10 cellular contexts compared by ENCODE assay signal in the genomic region with DNA sequence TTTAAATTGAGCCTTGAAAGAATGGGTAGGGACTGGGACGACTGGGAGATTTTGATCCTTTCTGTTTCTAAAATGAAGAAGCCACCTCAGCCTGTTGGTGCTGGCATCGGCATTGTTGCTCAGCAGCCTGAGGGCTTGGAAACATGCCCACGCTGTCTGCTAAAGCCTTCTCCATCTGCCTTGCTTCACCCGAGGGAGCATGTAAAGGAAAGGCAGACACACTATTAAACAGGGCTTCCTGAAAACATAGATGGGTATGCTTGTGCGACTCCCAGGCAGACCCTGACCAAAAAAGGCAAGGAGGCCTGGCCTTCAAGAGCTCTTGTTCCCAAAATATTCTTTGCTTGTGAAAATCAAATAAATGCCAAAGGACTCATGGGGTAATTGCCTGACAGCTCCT.
A peak's percentile ranks its signal among the peaks of the same experiment; 100 is the strongest.
DNase-seq lines count a peak whose midpoint lies in the region; ATAC-seq, FAIRE-seq and TF ChIP-seq lines count a peak whose summit lies in the region.
"Had no signal": no experiment of that assay in that cellular context is flagged by ENCODE, and none has a peak within 500 bp of the region (broad histone marks: within the 10 kb centered on the region; RNA-seq: fewer than 3 reads in every experiment).

No MANE protein-coding gene starts in this region.

- CTCF ChIA-PET in A549 (lab: Yijun Ruan, JAX), result interaction anchor here (0.6 to 1.6 kb wide), 4 partner anchors 12 to 210 kb away, joined by 3 to 5 read pairs (median 3); no protein-coding TSS in a partner anchor

- peak overlapping the region; percentile 15 to 68; a peak in 5 of 6 replicates for H3K27ac ChIP-seq in A549
- peak overlapping the region; percentile 18 for H3K27ac ChIP-seq in layer of hippocampus (ENCODE audit: low read depth, low read length)

- in situ Hi-C loops in T47D (cut with HindIII; ENCODE audit: low pct_unique_long_range_greater_than_20kb, low sequenced_read_pairs), result no loop called here

- DNase-seq in A549 (ENCODE audit: low read depth in 1 of 2, low spot score in 1 of 2) (no peak), NCI-H1436 treated with DMSO at 0.1 percent for 48 hours (lab: John Stamatoyannopoulos, UW) (peak; percentile 10), T47D (ENCODE audit: low read depth in 1 of 2, low spot score in 1 of 2) (peak; percentile 47 to 81), CD14-positive monocyte (ENCODE audit: low spot score) (no peak)
- no peak for DNase-seq in activated naive CD4-positive, alpha-beta T cell (lab: John Stamatoyannopoulos, UW)
- DNase-seq in stimulated activated CD4-positive, alpha-beta T cell treated with anti-CD3 and anti-CD28 coated beads, Interleukin-1b, Interleukin-23, amount 100 ng/mL, for 48 hours, result no peak
- DNase-seq: islet precursor cell had no signal

- no peak overlapping the region for H3K4me3 ChIP-seq in A549

- POLR2A ChIA-PET in A549 (lab: Yijun Ruan, JAX), result no interaction called here

- H3K4me2 ChIP-seq in A549, result peak overlapping the region; percentile 43

- intact Hi-C loops in CD14-positive monocyte (cut with micrococcal nuclease), result no loop called here

- no peak for TF ChIP-seq EP300 in A549 (IDR thresholded peaks at IDR 0.05)

- ATAC-seq in A549 (peak; percentile 39 to 69; a peak in 4 of 6 replicates), HG02970 (IDR thresholded peaks at IDR 0.05; ENCODE audit: low FRiP score, unreplicated experiment) (no peak)

- H3K4me3 Mint-ChIP-seq in CD14-positive monocyte, result no peak overlapping the region
- H3K4me3 Mint-ChIP-seq: B cell had no signal

- no peak for TF ChIP-seq POLR2A in A549 (IDR thresholded peaks at IDR 0.05; ENCODE audit: low read length)

- no peak for TF ChIP-seq RAD21 in A549 (conservative IDR thresholded peaks at IDR 0.05 in 1 of 2, IDR thresholded peaks at IDR 0.05 in 1 of 2)

- H3K36me3 Mint-ChIP-seq in CD14-positive monocyte, result no peaks in the 10 kb centered on the region

- TF ChIP-seq CTCF in A549 (IDR thresholded peaks at IDR 0.05) (no peak), CD14-positive monocyte (IDR thresholded peaks at IDR 0.05) (no peak)

- peaks cover 0 to 2% (median 2%) of the 10 kb centered on the region in 3 donors for H3K27me3 Mint-ChIP-seq in CD14-positive monocyte (ENCODE audit: low read depth in 3 of 3)
- H3K27me3 Mint-ChIP-seq: B cell had no signal

- WGBS in A549 (ENCODE audit: missing lambda C conversion rate), result 55% methylated on average over 5 of the region's 5 CpGs

- no peaks in the 10 kb centered on the region for H3K9me3 ChIP-seq in A549

- no peaks in the 10 kb centered on the region for H3K9me3 Mint-ChIP-seq in CD14-positive monocyte

- FAIRE-seq in A549 (lab: Jason Lieb, UNC), result no peak

- H3K27ac Mint-ChIP-seq in CD14-positive monocyte, result peak overlapping the region in 1 of 7 donors; percentile 25
- H3K27ac Mint-ChIP-seq: B cell had no signal

- peaks cover 25% of the 10 kb centered on the region for H3K4me1 Mint-ChIP-seq in CD14-positive monocyte
- H3K4me1 Mint-ChIP-seq: B cell had no signal

- no peaks in the 10 kb centered on the region for H3K27me3 ChIP-seq in layer of hippocampus (ENCODE audit: control insufficient read depth, insufficient read depth, low read length)

- H3K4me1 ChIP-seq in A549, result peaks cover 14% of the 10 kb centered on the region

TF ChIP-seq in A549, 52 proteins besides CTCF, POLR2A, EP300 and RAD21 (continues in another document):
- TF ChIP-seq ZNF302 (CRISPR knock-in tag; IDR thresholded peaks at IDR 0.05), result no peak
- TF ChIP-seq HDAC2 (IDR thresholded peaks at IDR 0.05), result no peak
- no peak for TF ChIP-seq NPAS2 (CRISPR knock-in tag; IDR thresholded peaks at IDR 0.05; ENCODE audit: borderline replicate concordance)
- TF ChIP-seq, protein P1, sequence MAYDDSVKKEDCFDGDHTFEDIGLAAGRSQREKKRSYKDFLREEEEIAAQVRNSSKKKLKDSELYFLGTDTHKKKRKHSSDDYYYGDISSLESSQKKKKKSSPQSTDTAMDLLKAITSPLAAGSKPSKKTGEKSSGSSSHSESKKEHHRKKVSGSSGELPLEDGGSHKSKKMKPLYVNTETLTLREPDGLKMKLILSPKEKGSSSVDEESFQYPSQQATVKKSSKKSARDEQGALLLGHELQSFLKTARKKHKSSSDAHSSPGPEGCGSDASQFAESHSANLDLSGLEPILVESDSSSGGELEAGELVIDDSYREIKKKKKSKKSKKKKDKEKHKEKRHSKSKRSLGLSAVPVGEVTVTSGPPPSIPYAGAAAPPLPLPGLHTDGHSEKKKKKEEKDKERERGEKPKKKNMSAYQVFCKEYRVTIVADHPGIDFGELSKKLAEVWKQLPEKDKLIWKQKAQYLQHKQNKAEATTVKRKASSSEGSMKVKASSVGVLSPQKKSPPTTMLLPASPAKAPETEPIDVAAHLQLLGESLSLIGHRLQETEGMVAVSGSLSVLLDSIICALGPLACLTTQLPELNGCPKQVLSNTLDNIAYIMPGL (CRISPR knock-in tag; IDR thresholded peaks at IDR 0.05; ENCODE audit: borderline replicate concordance), result no peak
- no peak for TF ChIP-seq BHLHE40 (IDR thresholded peaks at IDR 0.05; ENCODE audit: low read depth, low read length)
- TF ChIP-seq, protein P2, sequence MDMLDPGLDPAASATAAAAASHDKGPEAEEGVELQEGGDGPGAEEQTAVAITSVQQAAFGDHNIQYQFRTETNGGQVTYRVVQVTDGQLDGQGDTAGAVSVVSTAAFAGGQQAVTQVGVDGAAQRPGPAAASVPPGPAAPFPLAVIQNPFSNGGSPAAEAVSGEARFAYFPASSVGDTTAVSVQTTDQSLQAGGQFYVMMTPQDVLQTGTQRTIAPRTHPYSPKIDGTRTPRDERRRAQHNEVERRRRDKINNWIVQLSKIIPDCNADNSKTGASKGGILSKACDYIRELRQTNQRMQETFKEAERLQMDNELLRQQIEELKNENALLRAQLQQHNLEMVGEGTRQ (IDR thresholded peaks at IDR 0.05), result no peak
- no peak for TF ChIP-seq RNF2 (IDR thresholded peaks at IDR 0.05; ENCODE audit: borderline replicate concordance, low read depth)
- no peak for TF ChIP-seq MAZ (IDR thresholded peaks at IDR 0.05; ENCODE audit: borderline replicate concordance, low read depth, low read length)
- no peak for TF ChIP-seq CBX8 (IDR thresholded peaks at IDR 0.05)
- TF ChIP-seq, protein P3, sequence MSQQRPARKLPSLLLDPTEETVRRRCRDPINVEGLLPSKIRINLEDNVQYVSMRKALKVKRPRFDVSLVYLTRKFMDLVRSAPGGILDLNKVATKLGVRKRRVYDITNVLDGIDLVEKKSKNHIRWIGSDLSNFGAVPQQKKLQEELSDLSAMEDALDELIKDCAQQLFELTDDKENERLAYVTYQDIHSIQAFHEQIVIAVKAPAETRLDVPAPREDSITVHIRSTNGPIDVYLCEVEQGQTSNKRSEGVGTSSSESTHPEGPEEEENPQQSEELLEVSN (IDR thresholded peaks at IDR 0.05; ENCODE audit: borderline replicate concordance, low read depth), result no peak
- no peak for TF ChIP-seq MYC (IDR thresholded peaks at IDR 0.05; ENCODE audit: borderline replicate concordance, low read length)
- TF ChIP-seq, protein P4, sequence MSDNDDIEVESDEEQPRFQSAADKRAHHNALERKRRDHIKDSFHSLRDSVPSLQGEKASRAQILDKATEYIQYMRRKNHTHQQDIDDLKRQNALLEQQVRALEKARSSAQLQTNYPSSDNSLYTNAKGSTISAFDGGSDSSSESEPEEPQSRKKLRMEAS (IDR thresholded peaks at IDR 0.05), result no peak
- no peak for TF ChIP-seq HOXA7 (CRISPR knock-in tag; IDR thresholded peaks at IDR 0.05)
- no peak for TF ChIP-seq EHMT2 (IDR thresholded peaks at IDR 0.05; ENCODE audit: low read depth)
- TF ChIP-seq, protein P5, sequence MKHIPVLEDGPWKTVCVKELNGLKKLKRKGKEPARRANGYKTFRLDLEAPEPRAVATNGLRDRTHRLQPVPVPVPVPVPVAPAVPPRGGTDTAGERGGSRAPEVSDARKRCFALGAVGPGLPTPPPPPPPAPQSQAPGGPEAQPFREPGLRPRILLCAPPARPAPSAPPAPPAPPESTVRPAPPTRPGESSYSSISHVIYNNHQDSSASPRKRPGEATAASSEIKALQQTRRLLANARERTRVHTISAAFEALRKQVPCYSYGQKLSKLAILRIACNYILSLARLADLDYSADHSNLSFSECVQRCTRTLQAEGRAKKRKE (CRISPR knock-in tag; IDR thresholded peaks at IDR 0.05; ENCODE audit: low read depth), result no peak
- no peak for TF ChIP-seq ZFP36 (IDR thresholded peaks at IDR 0.05; ENCODE audit: borderline replicate concordance, partially characterized antibody)
- no peak for TF ChIP-seq FOSL2 (IDR thresholded peaks at IDR 0.05)
- no peak for TF ChIP-seq FOSL2 (CRISPR knock-in tag; IDR thresholded peaks at IDR 0.05)
- TF ChIP-seq, protein P6, sequence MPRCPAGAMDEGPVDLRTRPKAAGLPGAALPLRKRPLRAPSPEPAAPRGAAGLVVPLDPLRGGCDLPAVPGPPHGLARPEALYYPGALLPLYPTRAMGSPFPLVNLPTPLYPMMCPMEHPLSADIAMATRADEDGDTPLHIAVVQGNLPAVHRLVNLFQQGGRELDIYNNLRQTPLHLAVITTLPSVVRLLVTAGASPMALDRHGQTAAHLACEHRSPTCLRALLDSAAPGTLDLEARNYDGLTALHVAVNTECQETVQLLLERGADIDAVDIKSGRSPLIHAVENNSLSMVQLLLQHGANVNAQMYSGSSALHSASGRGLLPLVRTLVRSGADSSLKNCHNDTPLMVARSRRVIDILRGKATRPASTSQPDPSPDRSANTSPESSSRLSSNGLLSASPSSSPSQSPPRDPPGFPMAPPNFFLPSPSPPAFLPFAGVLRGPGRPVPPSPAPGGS (IDR thresholded peaks at IDR 0.05), result no peak

Comparison
In these comparisons a context has a peak if more than half of its experiments do, and no peak if none do; other contexts are left out.
1. DNase-seq: peak in NCI-H1436 treated with DMSO at 0.1 percent for 48 hours (single experiment) and T47D (2 of 2); none in A549 (0 of 2), CD14-positive monocyte (single experiment), activated naive CD4-positive, alpha-beta T cell (0 of 4) and stimulated activated CD4-positive, alpha-beta T cell treated with anti-CD3 and anti-CD28 coated beads, Interleukin-1b, Interleukin-23, amount 100 ng/mL, for 48 hours (single experiment).